ENCODE assay signal across 2 cellular contexts in the genomic region with DNA sequence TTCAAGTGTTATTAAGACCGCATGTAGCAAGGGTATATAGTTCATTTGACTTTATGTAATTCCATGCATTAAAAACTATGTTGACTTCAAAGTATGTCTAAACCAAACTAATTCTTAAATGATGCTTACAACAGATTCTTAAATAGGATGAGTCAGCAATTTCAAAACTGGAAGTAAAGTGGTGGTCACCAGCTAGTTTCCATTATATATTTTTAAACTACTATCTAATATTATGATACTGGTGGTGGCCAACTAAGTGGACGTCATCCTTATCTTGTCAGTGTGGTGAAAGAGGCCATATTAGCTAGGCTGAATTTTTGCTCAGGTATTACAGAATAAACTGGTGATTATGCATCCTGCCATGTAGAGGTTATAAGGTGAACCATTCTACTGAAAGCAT.
TF ChIP-seq lines count a peak whose summit lies in the region.

No MANE protein-coding gene starts in this region.

TF ChIP-seq in SK-N-SH, 30 proteins besides CTCF, POLR2A, EP300 and RAD21 (continued from another document):
- TF ChIP-seq, protein P1, sequence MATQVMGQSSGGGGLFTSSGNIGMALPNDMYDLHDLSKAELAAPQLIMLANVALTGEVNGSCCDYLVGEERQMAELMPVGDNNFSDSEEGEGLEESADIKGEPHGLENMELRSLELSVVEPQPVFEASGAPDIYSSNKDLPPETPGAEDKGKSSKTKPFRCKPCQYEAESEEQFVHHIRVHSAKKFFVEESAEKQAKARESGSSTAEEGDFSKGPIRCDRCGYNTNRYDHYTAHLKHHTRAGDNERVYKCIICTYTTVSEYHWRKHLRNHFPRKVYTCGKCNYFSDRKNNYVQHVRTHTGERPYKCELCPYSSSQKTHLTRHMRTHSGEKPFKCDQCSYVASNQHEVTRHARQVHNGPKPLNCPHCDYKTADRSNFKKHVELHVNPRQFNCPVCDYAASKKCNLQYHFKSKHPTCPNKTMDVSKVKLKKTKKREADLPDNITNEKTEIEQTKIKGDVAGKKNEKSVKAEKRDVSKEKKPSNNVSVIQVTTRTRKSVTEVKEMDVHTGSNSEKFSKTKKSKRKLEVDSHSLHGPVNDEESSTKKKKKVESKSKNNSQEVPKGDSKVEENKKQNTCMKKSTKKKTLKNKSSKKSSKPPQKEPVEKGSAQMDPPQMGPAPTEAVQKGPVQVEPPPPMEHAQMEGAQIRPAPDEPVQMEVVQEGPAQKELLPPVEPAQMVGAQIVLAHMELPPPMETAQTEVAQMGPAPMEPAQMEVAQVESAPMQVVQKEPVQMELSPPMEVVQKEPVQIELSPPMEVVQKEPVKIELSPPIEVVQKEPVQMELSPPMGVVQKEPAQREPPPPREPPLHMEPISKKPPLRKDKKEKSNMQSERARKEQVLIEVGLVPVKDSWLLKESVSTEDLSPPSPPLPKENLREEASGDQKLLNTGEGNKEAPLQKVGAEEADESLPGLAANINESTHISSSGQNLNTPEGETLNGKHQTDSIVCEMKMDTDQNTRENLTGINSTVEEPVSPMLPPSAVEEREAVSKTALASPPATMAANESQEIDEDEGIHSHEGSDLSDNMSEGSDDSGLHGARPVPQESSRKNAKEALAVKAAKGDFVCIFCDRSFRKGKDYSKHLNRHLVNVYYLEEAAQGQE (IDR thresholded peaks at IDR 0.05; ENCODE audit: low read depth, low read length), result no peak
- no peak for TF ChIP-seq GATA2 (CRISPR knock-in tag; IDR thresholded peaks at IDR 0.05)
- no peak for TF ChIP-seq JUND (IDR thresholded peaks at IDR 0.05)
- TF ChIP-seq SIN3A (IDR thresholded peaks at IDR 0.05; ENCODE audit: borderline replicate concordance, low read depth, low read length), result no peak
- no peak for TF ChIP-seq YY1 (IDR thresholded peaks at IDR 0.05; ENCODE audit: low read depth)

TF ChIP-seq in SK-N-SH treated with all-trans-retinoic acid at 6 μM for 48 hours, 23 proteins besides CTCF, POLR2A, EP300 and RAD21 (continued from another document):
- TF ChIP-seq, protein P2, sequence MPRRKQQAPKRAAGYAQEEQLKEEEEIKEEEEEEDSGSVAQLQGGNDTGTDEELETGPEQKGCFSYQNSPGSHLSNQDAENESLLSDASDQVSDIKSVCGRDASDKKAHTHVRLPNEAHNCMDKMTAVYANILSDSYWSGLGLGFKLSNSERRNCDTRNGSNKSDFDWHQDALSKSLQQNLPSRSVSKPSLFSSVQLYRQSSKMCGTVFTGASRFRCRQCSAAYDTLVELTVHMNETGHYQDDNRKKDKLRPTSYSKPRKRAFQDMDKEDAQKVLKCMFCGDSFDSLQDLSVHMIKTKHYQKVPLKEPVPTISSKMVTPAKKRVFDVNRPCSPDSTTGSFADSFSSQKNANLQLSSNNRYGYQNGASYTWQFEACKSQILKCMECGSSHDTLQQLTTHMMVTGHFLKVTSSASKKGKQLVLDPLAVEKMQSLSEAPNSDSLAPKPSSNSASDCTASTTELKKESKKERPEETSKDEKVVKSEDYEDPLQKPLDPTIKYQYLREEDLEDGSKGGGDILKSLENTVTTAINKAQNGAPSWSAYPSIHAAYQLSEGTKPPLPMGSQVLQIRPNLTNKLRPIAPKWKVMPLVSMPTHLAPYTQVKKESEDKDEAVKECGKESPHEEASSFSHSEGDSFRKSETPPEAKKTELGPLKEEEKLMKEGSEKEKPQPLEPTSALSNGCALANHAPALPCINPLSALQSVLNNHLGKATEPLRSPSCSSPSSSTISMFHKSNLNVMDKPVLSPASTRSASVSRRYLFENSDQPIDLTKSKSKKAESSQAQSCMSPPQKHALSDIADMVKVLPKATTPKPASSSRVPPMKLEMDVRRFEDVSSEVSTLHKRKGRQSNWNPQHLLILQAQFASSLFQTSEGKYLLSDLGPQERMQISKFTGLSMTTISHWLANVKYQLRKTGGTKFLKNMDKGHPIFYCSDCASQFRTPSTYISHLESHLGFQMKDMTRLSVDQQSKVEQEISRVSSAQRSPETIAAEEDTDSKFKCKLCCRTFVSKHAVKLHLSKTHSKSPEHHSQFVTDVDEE (CRISPR knock-in tag; IDR thresholded peaks at IDR 0.05), result no peak
- TF ChIP-seq ZNF70 (CRISPR knock-in tag; IDR thresholded peaks at IDR 0.05), result no peak
- no peak for TF ChIP-seq PPARA (CRISPR knock-in tag; IDR thresholded peaks at IDR 0.05; ENCODE audit: borderline replicate concordance)
- no peak for TF ChIP-seq OSR1 (CRISPR knock-in tag; IDR thresholded peaks at IDR 0.05)
- TF ChIP-seq BACH2 (CRISPR knock-in tag; IDR thresholded peaks at IDR 0.05; ENCODE audit: borderline replicate concordance), result no peak
- no peak for TF ChIP-seq ZC3H10 (CRISPR knock-in tag; IDR thresholded peaks at IDR 0.05)
- TF ChIP-seq, protein P3, sequence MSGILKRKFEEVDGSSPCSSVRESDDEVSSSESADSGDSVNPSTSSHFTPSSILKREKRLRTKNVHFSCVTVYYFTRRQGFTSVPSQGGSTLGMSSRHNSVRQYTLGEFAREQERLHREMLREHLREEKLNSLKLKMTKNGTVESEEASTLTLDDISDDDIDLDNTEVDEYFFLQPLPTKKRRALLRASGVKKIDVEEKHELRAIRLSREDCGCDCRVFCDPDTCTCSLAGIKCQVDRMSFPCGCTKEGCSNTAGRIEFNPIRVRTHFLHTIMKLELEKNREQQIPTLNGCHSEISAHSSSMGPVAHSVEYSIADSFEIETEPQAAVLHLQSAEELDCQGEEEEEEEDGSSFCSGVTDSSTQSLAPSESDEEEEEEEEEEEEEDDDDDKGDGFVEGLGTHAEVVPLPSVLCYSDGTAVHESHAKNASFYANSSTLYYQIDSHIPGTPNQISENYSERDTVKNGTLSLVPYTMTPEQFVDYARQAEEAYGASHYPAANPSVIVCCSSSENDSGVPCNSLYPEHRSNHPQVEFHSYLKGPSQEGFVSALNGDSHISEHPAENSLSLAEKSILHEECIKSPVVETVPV (CRISPR knock-in tag; IDR thresholded peaks at IDR 0.05), result no peak
- no peak for TF ChIP-seq ARNTL (CRISPR knock-in tag; IDR thresholded peaks at IDR 0.05; ENCODE audit: borderline replicate concordance, low read depth)
- TF ChIP-seq RARB (CRISPR knock-in tag; IDR thresholded peaks at IDR 0.05), result no peak
TF ChIP-seq in SK-N-SH treated with all-trans-retinoic acid at 6 μM for 48 hours: peak in this region for 0.
